1 cellular context compared by ENCODE assay signal in the genomic region with DNA sequence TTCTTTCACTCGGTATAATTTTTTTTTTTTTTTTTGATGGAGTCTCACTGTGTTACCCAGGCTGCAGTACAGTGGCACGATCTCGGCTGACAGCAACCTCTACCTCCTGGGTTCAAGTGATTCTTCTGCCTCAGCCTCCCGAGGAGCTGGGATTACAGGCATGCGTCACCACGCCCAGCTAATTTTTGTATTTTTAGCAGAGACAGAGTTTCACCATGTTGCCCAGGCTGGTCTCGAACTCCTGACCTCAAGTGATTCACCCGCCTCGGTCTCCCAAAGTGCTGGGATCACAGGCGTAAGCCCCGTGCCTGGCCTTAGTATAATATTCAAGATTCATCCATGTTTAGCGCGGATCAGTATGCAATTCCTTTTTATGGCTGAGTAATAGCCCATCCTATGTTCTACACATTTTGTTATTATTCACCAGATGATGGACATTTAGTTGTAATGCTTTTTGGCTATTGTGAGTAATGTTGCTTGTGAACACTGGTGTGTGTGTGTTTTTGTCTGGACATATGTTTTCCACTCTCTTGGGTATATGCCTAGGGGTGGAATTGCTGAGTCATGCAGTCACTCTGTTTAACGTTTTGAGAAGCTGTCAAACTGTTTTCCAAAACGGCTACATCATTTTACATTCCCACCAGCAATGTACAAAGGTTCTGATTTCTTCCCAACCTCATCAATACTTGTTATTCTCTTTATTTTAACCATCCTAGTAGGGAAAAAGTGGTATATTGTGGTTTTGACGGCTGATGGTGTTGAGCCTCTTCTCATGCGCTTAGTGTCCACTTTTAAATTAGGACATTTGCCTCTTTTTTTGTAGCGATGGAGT.
A peak's percentile ranks its signal among the peaks of the same experiment; 100 is the strongest.
TF ChIP-seq lines count a peak whose summit lies in the region.

No MANE protein-coding gene starts in this region.

TF ChIP-seq in K562, 482 proteins besides CTCF, POLR2A, EP300 and RAD21 (continued from another document and continues in another):
- TF ChIP-seq, protein P1, sequence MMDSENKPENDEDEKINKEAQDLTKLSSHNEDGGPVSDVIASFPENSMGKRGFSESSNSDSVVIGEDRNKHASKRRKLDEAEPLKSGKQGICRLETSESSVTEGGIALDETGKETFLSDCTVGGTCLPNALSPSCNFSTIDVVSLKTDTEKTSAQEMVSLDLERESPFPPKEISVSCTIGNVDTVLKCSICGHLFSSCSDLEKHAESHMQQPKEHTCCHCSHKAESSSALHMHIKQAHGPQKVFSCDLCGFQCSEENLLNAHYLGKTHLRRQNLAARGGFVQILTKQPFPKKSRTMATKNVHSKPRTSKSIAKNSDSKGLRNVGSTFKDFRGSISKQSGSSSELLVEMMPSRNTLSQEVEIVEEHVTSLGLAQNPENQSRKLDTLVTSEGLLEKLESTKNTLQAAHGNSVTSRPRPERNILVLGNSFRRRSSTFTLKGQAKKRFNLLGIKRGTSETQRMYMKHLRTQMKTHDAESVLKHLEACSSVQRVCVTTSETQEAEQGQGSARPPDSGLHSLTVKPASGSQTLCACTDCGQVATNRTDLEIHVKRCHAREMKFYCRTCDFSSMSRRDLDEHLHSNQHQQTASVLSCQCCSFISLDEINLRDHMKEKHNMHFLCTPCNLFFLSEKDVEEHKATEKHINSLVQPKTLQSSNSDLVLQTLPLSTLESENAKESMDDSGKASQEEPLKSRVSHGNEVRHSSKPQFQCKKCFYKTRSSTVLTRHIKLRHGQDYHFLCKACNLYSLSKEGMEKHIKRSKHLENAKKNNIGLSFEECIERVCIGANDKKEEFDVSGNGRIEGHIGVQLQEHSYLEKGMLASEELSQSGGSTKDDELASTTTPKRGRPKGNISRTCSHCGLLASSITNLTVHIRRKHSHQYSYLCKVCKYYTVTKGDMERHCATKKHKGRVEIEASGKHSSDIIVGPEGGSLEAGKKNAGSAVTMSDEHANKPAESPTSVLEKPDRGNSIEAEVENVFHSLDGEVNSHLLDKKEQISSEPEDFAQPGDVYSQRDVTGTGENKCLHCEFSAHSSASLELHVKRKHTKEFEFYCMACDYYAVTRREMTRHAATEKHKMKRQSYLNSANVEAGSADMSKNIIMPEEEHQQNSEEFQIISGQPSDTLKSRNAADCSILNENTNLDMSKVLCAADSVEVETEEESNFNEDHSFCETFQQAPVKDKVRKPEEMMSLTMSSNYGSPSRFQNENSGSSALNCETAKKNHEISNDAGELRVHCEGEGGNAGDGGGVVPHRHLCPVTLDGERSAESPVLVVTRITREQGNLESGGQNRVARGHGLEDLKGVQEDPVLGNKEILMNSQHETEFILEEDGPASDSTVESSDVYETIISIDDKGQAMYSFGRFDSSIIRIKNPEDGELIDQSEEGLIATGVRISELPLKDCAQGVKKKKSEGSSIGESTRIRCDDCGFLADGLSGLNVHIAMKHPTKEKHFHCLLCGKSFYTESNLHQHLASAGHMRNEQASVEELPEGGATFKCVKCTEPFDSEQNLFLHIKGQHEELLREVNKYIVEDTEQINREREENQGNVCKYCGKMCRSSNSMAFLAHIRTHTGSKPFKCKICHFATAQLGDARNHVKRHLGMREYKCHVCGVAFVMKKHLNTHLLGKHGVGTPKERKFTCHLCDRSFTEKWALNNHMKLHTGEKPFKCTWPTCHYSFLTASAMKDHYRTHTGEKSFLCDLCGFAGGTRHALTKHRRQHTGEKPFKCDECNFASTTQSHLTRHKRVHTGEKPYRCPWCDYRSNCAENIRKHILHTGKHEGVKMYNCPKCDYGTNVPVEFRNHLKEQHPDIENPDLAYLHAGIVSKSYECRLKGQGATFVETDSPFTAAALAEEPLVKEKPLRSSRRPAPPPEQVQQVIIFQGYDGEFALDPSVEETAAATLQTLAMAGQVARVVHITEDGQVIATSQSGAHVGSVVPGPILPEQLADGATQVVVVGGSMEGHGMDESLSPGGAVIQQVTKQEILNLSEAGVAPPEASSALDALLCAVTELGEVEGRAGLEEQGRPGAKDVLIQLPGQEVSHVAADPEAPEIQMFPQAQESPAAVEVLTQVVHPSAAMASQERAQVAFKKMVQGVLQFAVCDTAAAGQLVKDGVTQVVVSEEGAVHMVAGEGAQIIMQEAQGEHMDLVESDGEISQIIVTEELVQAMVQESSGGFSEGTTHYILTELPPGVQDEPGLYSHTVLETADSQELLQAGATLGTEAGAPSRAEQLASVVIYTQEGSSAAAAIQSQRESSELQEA (IDR thresholded peaks at IDR 0.05; ENCODE audit: low read depth): no peak
- no peak for TF ChIP-seq JUN (IDR thresholded peaks at IDR 0.05; ENCODE audit: borderline replicate concordance, low read depth, low read length)
- no peak for TF ChIP-seq JUN (CRISPR knock-in tag; IDR thresholded peaks at IDR 0.05; ENCODE audit: borderline replicate concordance)
- TF ChIP-seq NR1H2 (CRISPR knock-in tag; IDR thresholded peaks at IDR 0.05): no peak
- TF ChIP-seq XRCC3 (IDR thresholded peaks at IDR 0.05): no peak
- TF ChIP-seq, protein P2, sequence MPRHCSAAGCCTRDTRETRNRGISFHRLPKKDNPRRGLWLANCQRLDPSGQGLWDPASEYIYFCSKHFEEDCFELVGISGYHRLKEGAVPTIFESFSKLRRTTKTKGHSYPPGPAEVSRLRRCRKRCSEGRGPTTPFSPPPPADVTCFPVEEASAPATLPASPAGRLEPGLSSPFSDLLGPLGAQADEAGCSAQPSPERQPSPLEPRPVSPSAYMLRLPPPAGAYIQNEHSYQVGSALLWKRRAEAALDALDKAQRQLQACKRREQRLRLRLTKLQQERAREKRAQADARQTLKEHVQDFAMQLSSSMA (CRISPR knock-in tag; IDR thresholded peaks at IDR 0.05): no peak
- no peak for TF ChIP-seq FOXP1 (CRISPR knock-in tag; IDR thresholded peaks at IDR 0.05)
- TF ChIP-seq, protein P3, sequence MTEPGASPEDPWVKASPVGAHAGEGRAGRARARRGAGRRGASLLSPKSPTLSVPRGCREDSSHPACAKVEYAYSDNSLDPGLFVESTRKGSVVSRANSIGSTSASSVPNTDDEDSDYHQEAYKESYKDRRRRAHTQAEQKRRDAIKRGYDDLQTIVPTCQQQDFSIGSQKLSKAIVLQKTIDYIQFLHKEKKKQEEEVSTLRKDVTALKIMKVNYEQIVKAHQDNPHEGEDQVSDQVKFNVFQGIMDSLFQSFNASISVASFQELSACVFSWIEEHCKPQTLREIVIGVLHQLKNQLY (CRISPR knock-in tag; conservative IDR thresholded peaks at IDR 0.05): no peak
- no peak for TF ChIP-seq U2AF1 (optimal IDR thresholded peaks at IDR 0.05; ENCODE audit: low read depth, low read length)
- TF ChIP-seq HIVEP1 (CRISPR knock-in tag; IDR thresholded peaks at IDR 0.05): no peak
- TF ChIP-seq MEIS2 (IDR thresholded peaks at IDR 0.05; ENCODE audit: partially characterized antibody): peak; percentile 87
- TF ChIP-seq SETDB1 (IDR thresholded peaks at IDR 0.05; ENCODE audit: low read length): no peak
- no peak for TF ChIP-seq TGIF2 (CRISPR knock-in tag; IDR thresholded peaks at IDR 0.05)
- no peak for TF ChIP-seq ZNF282 (CRISPR knock-in tag; IDR thresholded peaks at IDR 0.05)
- TF ChIP-seq IRF2 (CRISPR knock-in tag; IDR thresholded peaks at IDR 0.05): no peak
- no peak for TF ChIP-seq ETV5 (CRISPR knock-in tag; IDR thresholded peaks at IDR 0.05; ENCODE audit: low read depth)
- TF ChIP-seq, protein P4, sequence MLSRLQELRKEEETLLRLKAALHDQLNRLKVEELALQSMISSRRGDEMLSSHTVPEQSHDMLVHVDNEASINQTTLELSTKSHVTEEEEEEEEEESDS (CRISPR knock-in tag; IDR thresholded peaks at IDR 0.05): no peak
- TF ChIP-seq NR3C1 (CRISPR knock-in tag; IDR thresholded peaks at IDR 0.05): no peak
- no peak for TF ChIP-seq BDP1 (IDR thresholded peaks at IDR 0.05; ENCODE audit: insufficient read depth, insufficient read length)
- no peak for TF ChIP-seq GABPB1 (CRISPR knock-in tag; IDR thresholded peaks at IDR 0.05)
- TF ChIP-seq, protein P5, sequence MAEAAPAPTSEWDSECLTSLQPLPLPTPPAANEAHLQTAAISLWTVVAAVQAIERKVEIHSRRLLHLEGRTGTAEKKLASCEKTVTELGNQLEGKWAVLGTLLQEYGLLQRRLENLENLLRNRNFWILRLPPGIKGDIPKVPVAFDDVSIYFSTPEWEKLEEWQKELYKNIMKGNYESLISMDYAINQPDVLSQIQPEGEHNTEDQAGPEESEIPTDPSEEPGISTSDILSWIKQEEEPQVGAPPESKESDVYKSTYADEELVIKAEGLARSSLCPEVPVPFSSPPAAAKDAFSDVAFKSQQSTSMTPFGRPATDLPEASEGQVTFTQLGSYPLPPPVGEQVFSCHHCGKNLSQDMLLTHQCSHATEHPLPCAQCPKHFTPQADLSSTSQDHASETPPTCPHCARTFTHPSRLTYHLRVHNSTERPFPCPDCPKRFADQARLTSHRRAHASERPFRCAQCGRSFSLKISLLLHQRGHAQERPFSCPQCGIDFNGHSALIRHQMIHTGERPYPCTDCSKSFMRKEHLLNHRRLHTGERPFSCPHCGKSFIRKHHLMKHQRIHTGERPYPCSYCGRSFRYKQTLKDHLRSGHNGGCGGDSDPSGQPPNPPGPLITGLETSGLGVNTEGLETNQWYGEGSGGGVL (CRISPR knock-in tag; IDR thresholded peaks at IDR 0.05): no peak
- no peak for TF ChIP-seq EZH2 (IDR thresholded peaks at IDR 0.05; ENCODE audit: borderline replicate concordance, low read depth, low read length)
- TF ChIP-seq PTRF (tag; IDR thresholded peaks at IDR 0.05): no peak
- TF ChIP-seq ZNF232 (CRISPR knock-in tag; IDR thresholded peaks at IDR 0.05): no peak
- TF ChIP-seq, protein P6, sequence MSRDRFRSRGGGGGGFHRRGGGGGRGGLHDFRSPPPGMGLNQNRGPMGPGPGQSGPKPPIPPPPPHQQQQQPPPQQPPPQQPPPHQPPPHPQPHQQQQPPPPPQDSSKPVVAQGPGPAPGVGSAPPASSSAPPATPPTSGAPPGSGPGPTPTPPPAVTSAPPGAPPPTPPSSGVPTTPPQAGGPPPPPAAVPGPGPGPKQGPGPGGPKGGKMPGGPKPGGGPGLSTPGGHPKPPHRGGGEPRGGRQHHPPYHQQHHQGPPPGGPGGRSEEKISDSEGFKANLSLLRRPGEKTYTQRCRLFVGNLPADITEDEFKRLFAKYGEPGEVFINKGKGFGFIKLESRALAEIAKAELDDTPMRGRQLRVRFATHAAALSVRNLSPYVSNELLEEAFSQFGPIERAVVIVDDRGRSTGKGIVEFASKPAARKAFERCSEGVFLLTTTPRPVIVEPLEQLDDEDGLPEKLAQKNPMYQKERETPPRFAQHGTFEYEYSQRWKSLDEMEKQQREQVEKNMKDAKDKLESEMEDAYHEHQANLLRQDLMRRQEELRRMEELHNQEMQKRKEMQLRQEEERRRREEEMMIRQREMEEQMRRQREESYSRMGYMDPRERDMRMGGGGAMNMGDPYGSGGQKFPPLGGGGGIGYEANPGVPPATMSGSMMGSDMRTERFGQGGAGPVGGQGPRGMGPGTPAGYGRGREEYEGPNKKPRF (IDR thresholded peaks at IDR 0.05; ENCODE audit: low read depth, low read length): no peak
- TF ChIP-seq, protein P7, sequence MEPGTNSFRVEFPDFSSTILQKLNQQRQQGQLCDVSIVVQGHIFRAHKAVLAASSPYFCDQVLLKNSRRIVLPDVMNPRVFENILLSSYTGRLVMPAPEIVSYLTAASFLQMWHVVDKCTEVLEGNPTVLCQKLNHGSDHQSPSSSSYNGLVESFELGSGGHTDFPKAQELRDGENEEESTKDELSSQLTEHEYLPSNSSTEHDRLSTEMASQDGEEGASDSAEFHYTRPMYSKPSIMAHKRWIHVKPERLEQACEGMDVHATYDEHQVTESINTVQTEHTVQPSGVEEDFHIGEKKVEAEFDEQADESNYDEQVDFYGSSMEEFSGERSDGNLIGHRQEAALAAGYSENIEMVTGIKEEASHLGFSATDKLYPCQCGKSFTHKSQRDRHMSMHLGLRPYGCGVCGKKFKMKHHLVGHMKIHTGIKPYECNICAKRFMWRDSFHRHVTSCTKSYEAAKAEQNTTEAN (CRISPR knock-in tag; IDR thresholded peaks at IDR 0.05): no peak
- TF ChIP-seq ZBTB8A (IDR thresholded peaks at IDR 0.05; ENCODE audit: partially characterized antibody): no peak
- peak; percentile 97 for TF ChIP-seq ZNF589 (CRISPR knock-in tag; IDR thresholded peaks at IDR 0.05; ENCODE audit: low read depth)
- TF ChIP-seq, protein P8, sequence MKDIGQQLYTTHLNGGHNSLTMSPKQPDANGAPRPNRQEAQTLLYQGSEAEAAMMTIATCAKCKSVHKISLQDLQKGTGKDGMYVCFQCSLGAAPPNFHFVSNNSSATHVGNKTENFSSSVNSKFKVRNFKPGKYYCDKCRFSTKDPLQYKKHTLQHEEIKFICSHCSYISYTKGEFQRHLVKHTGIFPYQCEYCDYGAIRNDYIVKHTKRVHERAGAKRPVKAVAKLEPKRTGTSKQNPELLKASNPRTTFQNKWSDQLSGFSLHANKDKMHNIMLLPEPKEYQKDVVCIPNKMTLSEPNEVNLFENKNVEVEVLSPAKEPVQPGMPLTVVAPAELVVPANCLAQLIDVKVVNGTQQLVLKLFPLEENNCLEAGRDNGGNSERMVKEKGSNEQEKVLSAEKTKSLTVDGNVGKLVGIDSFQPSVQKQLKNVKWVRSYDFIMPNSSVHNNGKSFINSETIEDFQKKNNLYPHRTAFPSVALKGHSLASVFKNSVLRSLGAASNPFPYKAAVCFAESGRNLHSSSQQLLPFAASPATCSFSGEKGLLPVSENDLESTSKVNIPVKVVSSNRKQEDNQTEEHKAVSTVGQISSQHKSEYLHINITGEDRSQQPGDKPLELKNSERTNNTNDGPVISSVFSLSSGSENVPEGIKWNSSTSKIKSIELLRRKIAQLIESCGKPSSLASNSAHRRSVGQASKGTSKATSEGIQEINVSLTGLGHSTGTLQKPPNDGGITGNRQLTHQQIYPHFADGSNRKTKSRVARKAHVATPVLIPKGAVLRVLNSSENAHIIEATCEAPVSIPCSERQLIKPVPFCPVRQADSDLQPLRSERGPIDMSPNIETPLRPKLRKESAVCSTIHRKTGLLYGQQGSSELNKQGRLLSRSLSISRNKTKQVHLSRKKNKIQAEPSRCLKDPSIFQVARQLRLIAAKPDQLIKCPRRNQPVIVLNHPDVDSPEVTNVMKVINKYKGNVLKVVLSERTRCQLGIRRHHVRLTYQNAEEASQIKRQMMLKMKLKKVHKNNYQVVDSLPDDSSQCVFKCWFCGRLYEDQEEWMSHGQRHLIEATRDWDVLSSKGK (CRISPR knock-in tag; IDR thresholded peaks at IDR 0.05): no peak
- TF ChIP-seq ESRRB (CRISPR knock-in tag; IDR thresholded peaks at IDR 0.05; ENCODE audit: borderline replicate concordance): no peak
- no peak for TF ChIP-seq RBM15 (IDR thresholded peaks at IDR 0.05; ENCODE audit: insufficient read depth, low read length)
- peak; percentile 14 for TF ChIP-seq SMARCB1 (IDR thresholded peaks at IDR 0.05; ENCODE audit: insufficient read length, low read depth)
- TF ChIP-seq PCBP1 (IDR thresholded peaks at IDR 0.05; ENCODE audit: low read depth, low read length, poor library complexity, severe bottlenecking): no peak
- TF ChIP-seq FOXM1 (IDR thresholded peaks at IDR 0.05; ENCODE audit: low read depth): 0 out of 2 replicates have a peak, but pooled peaks have one; percentile 19
- TF ChIP-seq FOXM1 (CRISPR knock-in tag; IDR thresholded peaks at IDR 0.05; ENCODE audit: low read depth): no peak
- no peak for TF ChIP-seq ELF4 (CRISPR knock-in tag; IDR thresholded peaks at IDR 0.05)
- TF ChIP-seq POLR3G (IDR thresholded peaks at IDR 0.05; ENCODE audit: extremely low read depth, insufficient read length, insufficient replicate concordance): no peak
- TF ChIP-seq PPARD (CRISPR knock-in tag; IDR thresholded peaks at IDR 0.05): no peak
- TF ChIP-seq SMAD2 (IDR thresholded peaks at IDR 0.05; ENCODE audit: low read depth, low read length): no peak
- no peak for TF ChIP-seq RBM22 (IDR thresholded peaks at IDR 0.05; ENCODE audit: low read depth, low read length, poor library complexity, severe bottlenecking)
- TF ChIP-seq DACH1 (IDR thresholded peaks at IDR 0.05; ENCODE audit: partially characterized antibody): no peak
